Comparison of ENCODE assay signal across 13 cellular contexts in genomic region chr9:121558423-121558950, GRCh38. TPM values are rescaled to one million over a fixed set of nuclear protein-coding genes. Genes with fewer than 3 reads are reported as not detected.
A peak's percentile ranks its signal among the peaks of the same experiment; 100 is the strongest.
DNase-seq lines count a peak whose midpoint lies in the region; ATAC-seq and TF ChIP-seq lines count a peak whose summit lies in the region.
"Had no signal": no experiment of that assay in that cellular context is flagged by ENCODE, and none has a peak within 500 bp of the region (broad histone marks: within the 10 kb centered on the region; RNA-seq: fewer than 3 reads in every experiment).

No MANE protein-coding gene starts in this region.

- H3K4me3 Mint-ChIP-seq in progenitor cell of endocrine pancreas (ENCODE audit: low read depth) = no peak overlapping the region
- H3K4me3 Mint-ChIP-seq in activated T-helper 2 cell treated with anti-CD3 and anti-CD28 coated beads, Interferon-gamma antibody, Interleukin-2, Interleukin-4, amounts not matched to agents 10 μg/mL and 5 μg/mL and 100 μg/mL, durations not matched to agents 14 hours and 24 hours and 36 hours (ENCODE audit: low read depth) = no peak overlapping the region
- peak overlapping the region in 1 of 2 donors; percentile 15 for H3K4me3 Mint-ChIP-seq in effector memory CD8-positive, alpha-beta T cell
- H3K4me3 Mint-ChIP-seq: stimulated activated naive CD8-positive, alpha-beta T cell treated with anti-CD3 and anti-CD28 coated beads, Interleukin-15, Interleukin-2, amounts not matched to agents 100 ng/mL and 50 ng/mL, for 24 hours had no signal

- H3K4me3 ChIP-seq in BLaER1 (0 out of 2 replicates have a peak overlapping the region, but pooled peaks have one; percentile 18), RWPE2 (ENCODE audit: severe bottlenecking) (no peak overlapping the region), right atrium auricular region (no peak overlapping the region)
- H3K4me3 ChIP-seq: K562, mucosa of descending colon had no signal

- ATAC-seq in RWPE2 (ENCODE audit: low read depth) = no peak
- ATAC-seq in effector memory CD8-positive, alpha-beta T cell (replicated peaks) = no peak

- no peak for DNase-seq in RWPE2 (ENCODE audit: low spot score)
- no peak for DNase-seq in right atrium auricular region (ENCODE audit: low spot score)
- no peak for DNase-seq in progenitor cell of endocrine pancreas (ENCODE audit: low spot score, unreplicated experiment)
- DNase-seq in activated T-helper 2 cell treated with anti-CD3 and anti-CD28 coated beads, Interferon-gamma antibody, Interleukin-2, Interleukin-4, amounts not matched to agents 10 μg/mL and 5 μg/mL and 100 μg/mL, durations not matched to agents 14 hours and 24 hours and 36 hours (ENCODE audit: low spot score) = no peak
- DNase-seq in stimulated activated CD4-positive, alpha-beta T cell treated with anti-CD3 and anti-CD28 coated beads, Interleukin-1b, Interleukin-23, amount 100 ng/mL, for 48 hours = no peak
- DNase-seq in effector memory CD8-positive, alpha-beta T cell = no peak
- DNase-seq in cerebellar nuclear complex (lab: John Stamatoyannopoulos, UW) = no peak
- DNase-seq: WERI-Rb-1 had no signal

- peaks cover 4% of the 10 kb centered on the region for H3K27me3 Mint-ChIP-seq in progenitor cell of endocrine pancreas
- no peaks in the 10 kb centered on the region for H3K27me3 Mint-ChIP-seq in activated T-helper 2 cell treated with anti-CD3 and anti-CD28 coated beads, Interferon-gamma antibody, Interleukin-2, Interleukin-4, amounts not matched to agents 10 μg/mL and 5 μg/mL and 100 μg/mL, durations not matched to agents 14 hours and 24 hours and 36 hours (ENCODE audit: low read depth)
- H3K27me3 Mint-ChIP-seq in effector memory CD8-positive, alpha-beta T cell = peaks cover 6 to 16% of the 10 kb centered on the region in 2 donors

- no peaks in the 10 kb centered on the region for H3K9me3 Mint-ChIP-seq in progenitor cell of endocrine pancreas (ENCODE audit: low read depth)
- no peaks in the 10 kb centered on the region for H3K9me3 Mint-ChIP-seq in activated T-helper 2 cell treated with anti-CD3 and anti-CD28 coated beads, Interferon-gamma antibody, Interleukin-2, Interleukin-4, amounts not matched to agents 10 μg/mL and 5 μg/mL and 100 μg/mL, durations not matched to agents 14 hours and 24 hours and 36 hours
- no peaks in the 10 kb centered on the region for H3K9me3 Mint-ChIP-seq in effector memory CD8-positive, alpha-beta T cell
- H3K9me3 Mint-ChIP-seq: stimulated activated naive CD8-positive, alpha-beta T cell treated with anti-CD3 and anti-CD28 coated beads, Interleukin-15, Interleukin-2, amounts not matched to agents 100 ng/mL and 50 ng/mL, for 24 hours had no signal

- H3K27ac ChIP-seq in BLaER1 (peak overlapping the region; percentile 69), RWPE2 (ENCODE audit: poor library complexity, severe bottlenecking) (peak overlapping the region; percentile 46), right atrium auricular region (peak overlapping the region; percentile 48 to 69)
- H3K27ac ChIP-seq: C4-2B, WERI-Rb-1 had no signal

- intact Hi-C loops in activated T-helper 2 cell treated with anti-CD3 and anti-CD28 coated beads, Interferon-gamma antibody, Interleukin-2, Interleukin-4, amounts not matched to agents 10 μg/mL and 5 μg/mL and 100 μg/mL, durations not matched to agents 14 hours and 24 hours and 36 hours (cut with micrococcal nuclease) = no loop called here

- no peaks in the 10 kb centered on the region for H3K36me3 ChIP-seq in BLaER1
- H3K36me3 ChIP-seq in RWPE2 (ENCODE audit: low read depth) = no peaks in the 10 kb centered on the region
- H3K36me3 ChIP-seq in right atrium auricular region = no peaks in the 10 kb centered on the region
- H3K36me3 ChIP-seq: WERI-Rb-1 had no signal

- H3K4me2 ChIP-seq in BLaER1 = peak overlapping the region; percentile 84

- TF ChIP-seq CTCF in RWPE2 (IDR thresholded peaks at IDR 0.05; ENCODE audit: poor library complexity, severe bottlenecking) = no peak
- TF ChIP-seq CTCF in right atrium auricular region (IDR thresholded peaks at IDR 0.05) = no peak
- TF ChIP-seq CTCF in progenitor cell of endocrine pancreas (IDR thresholded peaks at IDR 0.05; ENCODE audit: unreplicated experiment) = no peak

- no peaks in the 10 kb centered on the region for H3K36me3 Mint-ChIP-seq in progenitor cell of endocrine pancreas (ENCODE audit: insufficient read depth)
- no peaks in the 10 kb centered on the region for H3K36me3 Mint-ChIP-seq in activated T-helper 2 cell treated with anti-CD3 and anti-CD28 coated beads, Interferon-gamma antibody, Interleukin-2, Interleukin-4, amounts not matched to agents 10 μg/mL and 5 μg/mL and 100 μg/mL, durations not matched to agents 14 hours and 24 hours and 36 hours (ENCODE audit: low read depth)
- no peaks in the 10 kb centered on the region for H3K36me3 Mint-ChIP-seq in effector memory CD8-positive, alpha-beta T cell (ENCODE audit: insufficient read depth)

- peak overlapping the region; percentile 33 for H3K27ac Mint-ChIP-seq in progenitor cell of endocrine pancreas
- no peak overlapping the region for H3K27ac Mint-ChIP-seq in activated T-helper 2 cell treated with anti-CD3 and anti-CD28 coated beads, Interferon-gamma antibody, Interleukin-2, Interleukin-4, amounts not matched to agents 10 μg/mL and 5 μg/mL and 100 μg/mL, durations not matched to agents 14 hours and 24 hours and 36 hours
- H3K27ac Mint-ChIP-seq in effector memory CD8-positive, alpha-beta T cell = peak overlapping the region in 1 of 2 donors; percentile 55
- H3K27ac Mint-ChIP-seq: stimulated activated naive CD8-positive, alpha-beta T cell treated with anti-CD3 and anti-CD28 coated beads, Interleukin-15, Interleukin-2, amounts not matched to agents 100 ng/mL and 50 ng/mL, for 24 hours had no signal

- peaks cover 89% of the 10 kb centered on the region for H3K4me1 ChIP-seq in BLaER1
- H3K4me1 ChIP-seq in RWPE2 (ENCODE audit: insufficient read depth, poor library complexity, severe bottlenecking) = peaks cover 27% of the 10 kb centered on the region
- peaks cover 0 to 33% of the 10 kb centered on the region in 2 donors for H3K4me1 ChIP-seq in right atrium auricular region

- H3K9ac ChIP-seq in BLaER1 = no peak overlapping the region

- H3K9me3 ChIP-seq in BLaER1 = no peaks in the 10 kb centered on the region
- H3K9me3 ChIP-seq in RWPE2 (ENCODE audit: severe bottlenecking) = no peaks in the 10 kb centered on the region
- H3K9me3 ChIP-seq in right atrium auricular region = no peaks in the 10 kb centered on the region
- H3K9me3 ChIP-seq: mucosa of descending colon had no signal

- H4K20me1 ChIP-seq in BLaER1 = no peaks in the 10 kb centered on the region

- no peaks in the 10 kb centered on the region for H3K27me3 ChIP-seq in BLaER1
- H3K27me3 ChIP-seq in RWPE2 (ENCODE audit: insufficient read depth, poor library complexity, severe bottlenecking) = no peaks in the 10 kb centered on the region
- H3K27me3 ChIP-seq in right atrium auricular region = no peaks in the 10 kb centered on the region

- peaks cover 6% of the 10 kb centered on the region for H3K4me1 Mint-ChIP-seq in progenitor cell of endocrine pancreas (ENCODE audit: low read depth)
- H3K4me1 Mint-ChIP-seq in activated T-helper 2 cell treated with anti-CD3 and anti-CD28 coated beads, Interferon-gamma antibody, Interleukin-2, Interleukin-4, amounts not matched to agents 10 μg/mL and 5 μg/mL and 100 μg/mL, durations not matched to agents 14 hours and 24 hours and 36 hours (ENCODE audit: low read depth) = peaks cover 6% of the 10 kb centered on the region
- H3K4me1 Mint-ChIP-seq in effector memory CD8-positive, alpha-beta T cell (ENCODE audit: low read depth in 2 of 2) = peaks cover 4 to 5% of the 10 kb centered on the region in 2 donors

RNA-seq across cellular contexts. Expression of gene GGTA1, which starts 58.8 kb away (rescaled TPM):
- total RNA-seq in right atrium auricular region = 10 to 100 TPM; 11.6 to 15.2 TPM
- total RNA-seq in progenitor cell of endocrine pancreas = not detected in 2 replicates
- not detected in 2 replicates for total RNA-seq in activated T-helper 2 cell treated with anti-CD3 and anti-CD28 coated beads, Interferon-gamma antibody, Interleukin-2, Interleukin-4, amounts not matched to agents 10 μg/mL and 5 μg/mL and 100 μg/mL, durations not matched to agents 14 hours and 24 hours and 36 hours
- total RNA-seq: K562 had no signal

Comparison
In these comparisons a context has a peak if more than half of its experiments do, and no peak if none do; other contexts are left out.
1. RNA of gene GGTA1, which starts 58.8 kb away (total RNA-seq): 11.6 to 15.2 TPM in right atrium auricular region; not detected in progenitor cell of endocrine pancreas and not detected in activated T-helper 2 cell treated with anti-CD3 and anti-CD28 coated beads, Interferon-gamma antibody, Interleukin-2, Interleukin-4, amounts not matched to agents 10 μg/mL and 5 μg/mL and 100 μg/mL, durations not matched to agents 14 hours and 24 hours and 36 hours; every median in the first group is over 10 times any median in the second.
2. Peak in every context shown above with its lines, with median percentiles within 50 percentile points of each other: H3K27ac ChIP-seq.